ENCODE assay signal across 1 cellular context in the genomic region with DNA sequence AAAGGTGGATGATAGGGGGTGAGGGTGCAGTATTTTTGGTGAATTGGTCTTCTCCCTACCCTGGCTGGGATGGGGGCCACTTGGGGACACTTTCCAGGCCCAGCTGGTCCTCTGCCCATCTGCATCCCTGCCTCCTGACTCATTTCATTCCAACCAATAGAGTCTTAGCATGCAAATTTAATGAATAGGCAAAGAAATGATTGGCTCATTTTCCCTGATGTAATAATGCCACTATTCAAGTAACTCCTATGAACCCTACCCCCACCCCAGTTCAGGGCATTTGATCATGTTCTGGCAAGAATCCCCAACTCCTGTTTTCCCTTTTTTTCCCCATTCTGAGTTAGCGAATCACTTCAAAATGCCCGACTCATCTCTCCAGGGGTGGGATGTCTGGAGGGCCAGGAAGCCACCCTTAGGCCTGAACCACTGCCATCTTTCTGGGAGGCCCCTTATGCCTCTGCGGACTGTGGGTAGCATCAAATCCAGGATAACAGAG.
A peak's percentile ranks its signal among the peaks of the same experiment; 100 is the strongest.
TF ChIP-seq lines count a peak whose summit lies in the region.

No MANE protein-coding gene starts in this region.

TF ChIP-seq in K562, 482 proteins besides CTCF, POLR2A, EP300 and RAD21 (continued from another document and continues in another):
- TF ChIP-seq, protein P1, sequence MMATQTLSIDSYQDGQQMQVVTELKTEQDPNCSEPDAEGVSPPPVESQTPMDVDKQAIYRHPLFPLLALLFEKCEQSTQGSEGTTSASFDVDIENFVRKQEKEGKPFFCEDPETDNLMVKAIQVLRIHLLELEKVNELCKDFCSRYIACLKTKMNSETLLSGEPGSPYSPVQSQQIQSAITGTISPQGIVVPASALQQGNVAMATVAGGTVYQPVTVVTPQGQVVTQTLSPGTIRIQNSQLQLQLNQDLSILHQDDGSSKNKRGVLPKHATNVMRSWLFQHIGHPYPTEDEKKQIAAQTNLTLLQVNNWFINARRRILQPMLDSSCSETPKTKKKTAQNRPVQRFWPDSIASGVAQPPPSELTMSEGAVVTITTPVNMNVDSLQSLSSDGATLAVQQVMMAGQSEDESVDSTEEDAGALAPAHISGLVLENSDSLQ (IDR thresholded peaks at IDR 0.05), result no peak
- TF ChIP-seq YBX1 (IDR thresholded peaks at IDR 0.05) (no peak), SMARCE1 (IDR thresholded peaks at IDR 0.05) (peak; percentile 77; the same call in 1 of the 2 replicates), HDGF (IDR thresholded peaks at IDR 0.05) (no peak), ZBTB8A (IDR thresholded peaks at IDR 0.05; ENCODE audit: partially characterized antibody) (no peak), NCOA4 (IDR thresholded peaks at IDR 0.05; ENCODE audit: partially characterized antibody) (no peak), ZNF561 (CRISPR knock-in tag; conservative IDR thresholded peaks at IDR 0.05) (no peak), FOXK2 (conservative IDR thresholded peaks at IDR 0.05 in 1 of 2, IDR thresholded peaks at IDR 0.05 in 1 of 2; ENCODE audit: low read depth in 2 of 2) (no peak), ARID2 (IDR thresholded peaks at IDR 0.05) (peak; percentile 17; the same call in 1 of the 2 replicates), BRD4 (IDR thresholded peaks at IDR 0.05) (no peak), NFATC3 (IDR thresholded peaks at IDR 0.05) (no peak), HEY1 (CRISPR knock-in tag; IDR thresholded peaks at IDR 0.05; ENCODE audit: borderline replicate concordance) (no peak), ZNF175 (CRISPR knock-in tag; IDR thresholded peaks at IDR 0.05; ENCODE audit: low read depth) (no peak), CBX1 (IDR thresholded peaks at IDR 0.05; ENCODE audit: low read depth) (no peak), SMARCC2 (IDR thresholded peaks at IDR 0.05; ENCODE audit: low read depth) (peak; percentile 76; the same call in 1 of the 2 replicates), CREBBP (IDR thresholded peaks at IDR 0.05; ENCODE audit: low read depth, low read length) (no peak), NFIX (CRISPR knock-in tag; IDR thresholded peaks at IDR 0.05; ENCODE audit: low read depth) (no peak), CHD2 (IDR thresholded peaks at IDR 0.05; ENCODE audit: low read depth, low read length) (no peak), JUND (IDR thresholded peaks at IDR 0.05; ENCODE audit: borderline replicate concordance, low read depth, low read length) (peak; percentile 75), JUND (tag; IDR thresholded peaks at IDR 0.05; ENCODE audit: borderline replicate concordance, low read depth, low read length) (peak; percentile 20; the same call in 1 of the 3 replicates), SRSF9 (IDR thresholded peaks at IDR 0.05; ENCODE audit: borderline replicate concordance, low read depth, low read length) (no peak), SRSF1 (IDR thresholded peaks at IDR 0.05; ENCODE audit: low read depth, low read length) (no peak), ZSCAN32 (CRISPR knock-in tag; IDR thresholded peaks at IDR 0.05) (0 out of 2 replicates have a peak, but pooled peaks have one; percentile 50), C11orf30 (IDR thresholded peaks at IDR 0.05; ENCODE audit: low read depth) (no peak; the same call in 1 of the 2 replicates), TRIM24 (IDR thresholded peaks at IDR 0.05) (peak; percentile 68 to 79; a peak in 3 of 4 replicates), SREBF1 (IDR thresholded peaks at IDR 0.05; ENCODE audit: borderline replicate concordance, low read depth, low read length) (no peak), NR2C2 (CRISPR knock-in tag; IDR thresholded peaks at IDR 0.05) (no peak), NR2C2 (tag; IDR thresholded peaks at IDR 0.05) (peak; percentile 60; the same call in 1 of the 2 replicates), CTBP1 (IDR thresholded peaks at IDR 0.05; ENCODE audit: borderline replicate concordance) (peak; percentile 84), SLC30A9 (CRISPR knock-in tag; IDR thresholded peaks at IDR 0.05) (no peak), NCOA1 (IDR thresholded peaks at IDR 0.05; ENCODE audit: low read depth) (no peak), KAT7 (CRISPR knock-in tag; IDR thresholded peaks at IDR 0.05; ENCODE audit: borderline replicate concordance) (no peak), FOSL1 (tag; conservative IDR thresholded peaks at IDR 0.05) (peak; percentile 76), CCNT2 (IDR thresholded peaks at IDR 0.05; ENCODE audit: borderline replicate concordance, extremely low read depth, insufficient read length, low read depth, low read length) (no peak), TCFL5 (CRISPR knock-in tag; conservative IDR thresholded peaks at IDR 0.05) (no peak), RFX1 (IDR thresholded peaks at IDR 0.05) (no peak), ZNF778 (CRISPR knock-in tag; IDR thresholded peaks at IDR 0.05) (no peak), ZNF146 (CRISPR knock-in tag; IDR thresholded peaks at IDR 0.05; ENCODE audit: unreplicated experiment) (no peak), CBX3 (IDR thresholded peaks at IDR 0.05; ENCODE audit: borderline replicate concordance in 1 of 2, low read length in 2 of 2) (no peak), XRCC3 (IDR thresholded peaks at IDR 0.05) (no peak), BRD9 (IDR thresholded peaks at IDR 0.05; ENCODE audit: low read depth, partially characterized antibody) (no peak), FOXJ2 (tag; IDR thresholded peaks at IDR 0.05) (no peak), ZNF589 (CRISPR knock-in tag; IDR thresholded peaks at IDR 0.05; ENCODE audit: low read depth) (no peak), KAT2B (IDR thresholded peaks at IDR 0.05; ENCODE audit: low read depth, low read length) (no peak)
- TF ChIP-seq, protein P2, sequence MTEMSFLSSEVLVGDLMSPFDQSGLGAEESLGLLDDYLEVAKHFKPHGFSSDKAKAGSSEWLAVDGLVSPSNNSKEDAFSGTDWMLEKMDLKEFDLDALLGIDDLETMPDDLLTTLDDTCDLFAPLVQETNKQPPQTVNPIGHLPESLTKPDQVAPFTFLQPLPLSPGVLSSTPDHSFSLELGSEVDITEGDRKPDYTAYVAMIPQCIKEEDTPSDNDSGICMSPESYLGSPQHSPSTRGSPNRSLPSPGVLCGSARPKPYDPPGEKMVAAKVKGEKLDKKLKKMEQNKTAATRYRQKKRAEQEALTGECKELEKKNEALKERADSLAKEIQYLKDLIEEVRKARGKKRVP (CRISPR knock-in tag; IDR thresholded peaks at IDR 0.05), result peak; percentile 83
- TF ChIP-seq, protein P3, sequence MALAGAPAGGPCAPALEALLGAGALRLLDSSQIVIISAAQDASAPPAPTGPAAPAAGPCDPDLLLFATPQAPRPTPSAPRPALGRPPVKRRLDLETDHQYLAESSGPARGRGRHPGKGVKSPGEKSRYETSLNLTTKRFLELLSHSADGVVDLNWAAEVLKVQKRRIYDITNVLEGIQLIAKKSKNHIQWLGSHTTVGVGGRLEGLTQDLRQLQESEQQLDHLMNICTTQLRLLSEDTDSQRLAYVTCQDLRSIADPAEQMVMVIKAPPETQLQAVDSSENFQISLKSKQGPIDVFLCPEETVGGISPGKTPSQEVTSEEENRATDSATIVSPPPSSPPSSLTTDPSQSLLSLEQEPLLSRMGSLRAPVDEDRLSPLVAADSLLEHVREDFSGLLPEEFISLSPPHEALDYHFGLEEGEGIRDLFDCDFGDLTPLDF (CRISPR knock-in tag; IDR thresholded peaks at IDR 0.05), result no peak
- TF ChIP-seq, protein P4, sequence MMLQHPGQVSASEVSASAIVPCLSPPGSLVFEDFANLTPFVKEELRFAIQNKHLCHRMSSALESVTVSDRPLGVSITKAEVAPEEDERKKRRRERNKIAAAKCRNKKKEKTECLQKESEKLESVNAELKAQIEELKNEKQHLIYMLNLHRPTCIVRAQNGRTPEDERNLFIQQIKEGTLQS (IDR thresholded peaks at IDR 0.05), result peak; percentile 89
- TF ChIP-seq, protein P4 (CRISPR knock-in tag; conservative IDR thresholded peaks at IDR 0.05), result no peak
- TF ChIP-seq, protein P5, sequence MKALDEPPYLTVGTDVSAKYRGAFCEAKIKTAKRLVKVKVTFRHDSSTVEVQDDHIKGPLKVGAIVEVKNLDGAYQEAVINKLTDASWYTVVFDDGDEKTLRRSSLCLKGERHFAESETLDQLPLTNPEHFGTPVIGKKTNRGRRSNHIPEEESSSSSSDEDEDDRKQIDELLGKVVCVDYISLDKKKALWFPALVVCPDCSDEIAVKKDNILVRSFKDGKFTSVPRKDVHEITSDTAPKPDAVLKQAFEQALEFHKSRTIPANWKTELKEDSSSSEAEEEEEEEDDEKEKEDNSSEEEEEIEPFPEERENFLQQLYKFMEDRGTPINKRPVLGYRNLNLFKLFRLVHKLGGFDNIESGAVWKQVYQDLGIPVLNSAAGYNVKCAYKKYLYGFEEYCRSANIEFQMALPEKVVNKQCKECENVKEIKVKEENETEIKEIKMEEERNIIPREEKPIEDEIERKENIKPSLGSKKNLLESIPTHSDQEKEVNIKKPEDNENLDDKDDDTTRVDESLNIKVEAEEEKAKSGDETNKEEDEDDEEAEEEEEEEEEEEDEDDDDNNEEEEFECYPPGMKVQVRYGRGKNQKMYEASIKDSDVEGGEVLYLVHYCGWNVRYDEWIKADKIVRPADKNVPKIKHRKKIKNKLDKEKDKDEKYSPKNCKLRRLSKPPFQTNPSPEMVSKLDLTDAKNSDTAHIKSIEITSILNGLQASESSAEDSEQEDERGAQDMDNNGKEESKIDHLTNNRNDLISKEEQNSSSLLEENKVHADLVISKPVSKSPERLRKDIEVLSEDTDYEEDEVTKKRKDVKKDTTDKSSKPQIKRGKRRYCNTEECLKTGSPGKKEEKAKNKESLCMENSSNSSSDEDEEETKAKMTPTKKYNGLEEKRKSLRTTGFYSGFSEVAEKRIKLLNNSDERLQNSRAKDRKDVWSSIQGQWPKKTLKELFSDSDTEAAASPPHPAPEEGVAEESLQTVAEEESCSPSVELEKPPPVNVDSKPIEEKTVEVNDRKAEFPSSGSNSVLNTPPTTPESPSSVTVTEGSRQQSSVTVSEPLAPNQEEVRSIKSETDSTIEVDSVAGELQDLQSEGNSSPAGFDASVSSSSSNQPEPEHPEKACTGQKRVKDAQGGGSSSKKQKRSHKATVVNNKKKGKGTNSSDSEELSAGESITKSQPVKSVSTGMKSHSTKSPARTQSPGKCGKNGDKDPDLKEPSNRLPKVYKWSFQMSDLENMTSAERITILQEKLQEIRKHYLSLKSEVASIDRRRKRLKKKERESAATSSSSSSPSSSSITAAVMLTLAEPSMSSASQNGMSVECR (CRISPR knock-in tag; IDR thresholded peaks at IDR 0.05), result no peak
- TF ChIP-seq, protein P6, sequence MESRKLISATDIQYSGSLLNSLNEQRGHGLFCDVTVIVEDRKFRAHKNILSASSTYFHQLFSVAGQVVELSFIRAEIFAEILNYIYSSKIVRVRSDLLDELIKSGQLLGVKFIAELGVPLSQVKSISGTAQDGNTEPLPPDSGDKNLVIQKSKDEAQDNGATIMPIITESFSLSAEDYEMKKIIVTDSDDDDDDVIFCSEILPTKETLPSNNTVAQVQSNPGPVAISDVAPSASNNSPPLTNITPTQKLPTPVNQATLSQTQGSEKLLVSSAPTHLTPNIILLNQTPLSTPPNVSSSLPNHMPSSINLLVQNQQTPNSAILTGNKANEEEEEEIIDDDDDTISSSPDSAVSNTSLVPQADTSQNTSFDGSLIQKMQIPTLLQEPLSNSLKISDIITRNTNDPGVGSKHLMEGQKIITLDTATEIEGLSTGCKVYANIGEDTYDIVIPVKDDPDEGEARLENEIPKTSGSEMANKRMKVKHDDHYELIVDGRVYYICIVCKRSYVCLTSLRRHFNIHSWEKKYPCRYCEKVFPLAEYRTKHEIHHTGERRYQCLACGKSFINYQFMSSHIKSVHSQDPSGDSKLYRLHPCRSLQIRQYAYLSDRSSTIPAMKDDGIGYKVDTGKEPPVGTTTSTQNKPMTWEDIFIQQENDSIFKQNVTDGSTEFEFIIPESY (CRISPR knock-in tag; IDR thresholded peaks at IDR 0.05), result no peak
- TF ChIP-seq, protein P7, sequence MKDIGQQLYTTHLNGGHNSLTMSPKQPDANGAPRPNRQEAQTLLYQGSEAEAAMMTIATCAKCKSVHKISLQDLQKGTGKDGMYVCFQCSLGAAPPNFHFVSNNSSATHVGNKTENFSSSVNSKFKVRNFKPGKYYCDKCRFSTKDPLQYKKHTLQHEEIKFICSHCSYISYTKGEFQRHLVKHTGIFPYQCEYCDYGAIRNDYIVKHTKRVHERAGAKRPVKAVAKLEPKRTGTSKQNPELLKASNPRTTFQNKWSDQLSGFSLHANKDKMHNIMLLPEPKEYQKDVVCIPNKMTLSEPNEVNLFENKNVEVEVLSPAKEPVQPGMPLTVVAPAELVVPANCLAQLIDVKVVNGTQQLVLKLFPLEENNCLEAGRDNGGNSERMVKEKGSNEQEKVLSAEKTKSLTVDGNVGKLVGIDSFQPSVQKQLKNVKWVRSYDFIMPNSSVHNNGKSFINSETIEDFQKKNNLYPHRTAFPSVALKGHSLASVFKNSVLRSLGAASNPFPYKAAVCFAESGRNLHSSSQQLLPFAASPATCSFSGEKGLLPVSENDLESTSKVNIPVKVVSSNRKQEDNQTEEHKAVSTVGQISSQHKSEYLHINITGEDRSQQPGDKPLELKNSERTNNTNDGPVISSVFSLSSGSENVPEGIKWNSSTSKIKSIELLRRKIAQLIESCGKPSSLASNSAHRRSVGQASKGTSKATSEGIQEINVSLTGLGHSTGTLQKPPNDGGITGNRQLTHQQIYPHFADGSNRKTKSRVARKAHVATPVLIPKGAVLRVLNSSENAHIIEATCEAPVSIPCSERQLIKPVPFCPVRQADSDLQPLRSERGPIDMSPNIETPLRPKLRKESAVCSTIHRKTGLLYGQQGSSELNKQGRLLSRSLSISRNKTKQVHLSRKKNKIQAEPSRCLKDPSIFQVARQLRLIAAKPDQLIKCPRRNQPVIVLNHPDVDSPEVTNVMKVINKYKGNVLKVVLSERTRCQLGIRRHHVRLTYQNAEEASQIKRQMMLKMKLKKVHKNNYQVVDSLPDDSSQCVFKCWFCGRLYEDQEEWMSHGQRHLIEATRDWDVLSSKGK (CRISPR knock-in tag; IDR thresholded peaks at IDR 0.05), result no peak
- TF ChIP-seq, protein P8, sequence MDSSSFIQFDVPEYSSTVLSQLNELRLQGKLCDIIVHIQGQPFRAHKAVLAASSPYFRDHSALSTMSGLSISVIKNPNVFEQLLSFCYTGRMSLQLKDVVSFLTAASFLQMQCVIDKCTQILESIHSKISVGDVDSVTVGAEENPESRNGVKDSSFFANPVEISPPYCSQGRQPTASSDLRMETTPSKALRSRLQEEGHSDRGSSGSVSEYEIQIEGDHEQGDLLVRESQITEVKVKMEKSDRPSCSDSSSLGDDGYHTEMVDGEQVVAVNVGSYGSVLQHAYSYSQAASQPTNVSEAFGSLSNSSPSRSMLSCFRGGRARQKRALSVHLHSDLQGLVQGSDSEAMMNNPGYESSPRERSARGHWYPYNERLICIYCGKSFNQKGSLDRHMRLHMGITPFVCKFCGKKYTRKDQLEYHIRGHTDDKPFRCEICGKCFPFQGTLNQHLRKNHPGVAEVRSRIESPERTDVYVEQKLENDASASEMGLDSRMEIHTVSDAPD (CRISPR knock-in tag; IDR thresholded peaks at IDR 0.05), result no peak
- TF ChIP-seq, protein P9, sequence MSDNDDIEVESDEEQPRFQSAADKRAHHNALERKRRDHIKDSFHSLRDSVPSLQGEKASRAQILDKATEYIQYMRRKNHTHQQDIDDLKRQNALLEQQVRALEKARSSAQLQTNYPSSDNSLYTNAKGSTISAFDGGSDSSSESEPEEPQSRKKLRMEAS (CRISPR knock-in tag; IDR thresholded peaks at IDR 0.05), result no peak
- TF ChIP-seq, protein P10, sequence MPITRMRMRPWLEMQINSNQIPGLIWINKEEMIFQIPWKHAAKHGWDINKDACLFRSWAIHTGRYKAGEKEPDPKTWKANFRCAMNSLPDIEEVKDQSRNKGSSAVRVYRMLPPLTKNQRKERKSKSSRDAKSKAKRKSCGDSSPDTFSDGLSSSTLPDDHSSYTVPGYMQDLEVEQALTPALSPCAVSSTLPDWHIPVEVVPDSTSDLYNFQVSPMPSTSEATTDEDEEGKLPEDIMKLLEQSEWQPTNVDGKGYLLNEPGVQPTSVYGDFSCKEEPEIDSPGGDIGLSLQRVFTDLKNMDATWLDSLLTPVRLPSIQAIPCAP (CRISPR knock-in tag; IDR thresholded peaks at IDR 0.05; ENCODE audit: borderline replicate concordance), result no peak
